Comparison of ENCODE assay signal across 8 cellular contexts in the genomic region with DNA sequence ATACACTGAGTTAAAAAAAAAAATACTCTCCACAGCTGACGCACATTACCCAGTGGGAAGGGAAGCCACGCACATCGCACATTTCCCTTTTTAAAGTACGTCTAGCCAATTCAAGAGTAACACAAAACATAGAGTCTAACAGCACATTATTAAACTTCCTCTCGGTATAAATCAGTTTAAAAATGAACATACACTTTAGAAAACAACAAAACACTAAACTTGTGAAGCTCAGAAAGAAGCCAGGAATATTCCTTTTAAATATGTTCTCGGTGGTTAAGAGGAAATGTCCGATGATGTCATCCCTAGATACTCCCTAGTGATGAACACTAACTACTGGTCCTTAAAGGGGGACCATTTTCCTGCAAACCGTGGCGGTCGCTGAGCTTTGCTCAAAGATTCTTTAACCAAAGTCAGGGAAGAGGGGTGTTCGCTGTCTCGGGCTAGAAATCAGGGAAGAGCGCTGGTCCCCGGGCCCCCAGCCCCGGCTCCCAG. TPM values are rescaled to one million over a fixed set of nuclear protein-coding genes. Genes with fewer than 3 reads are reported as not detected.
DNase-seq lines count a peak whose midpoint lies in the region; ATAC-seq and TF ChIP-seq lines count a peak whose summit lies in the region.

No MANE protein-coding gene starts in this region.

- DNase-seq in AG04450 (ENCODE audit: low read depth, low spot score) (no peak), GM13977 (ENCODE audit: low spot score) (peak; percentile 40), NCI-H146 (lab: John Stamatoyannopoulos, UW) (peak; percentile 65), globus pallidus (ENCODE audit: low spot score) (peak; percentile 30), osteocyte (ENCODE audit: extremely low spot score, unreplicated experiment) (no peak), NCI-H1048 (lab: John Stamatoyannopoulos, UW) (no peak)

- H3K27me3 Mint-ChIP-seq in activated T-helper 17 cell treated with anti-CD3 and anti-CD28 coated beads, Interleukin-2, amount 50 U/mL, for 72 hours, result peaks cover 4% of the 10 kb centered on the region
- peaks cover 7% of the 10 kb centered on the region for H3K27me3 Mint-ChIP-seq in osteocyte (ENCODE audit: unreplicated experiment)

- peak overlapping the region; percentile 90 for H3K4me3 Mint-ChIP-seq in activated T-helper 17 cell treated with anti-CD3 and anti-CD28 coated beads, Interleukin-2, amount 50 U/mL, for 72 hours
- peak overlapping the region; percentile 83 for H3K4me3 Mint-ChIP-seq in osteocyte (ENCODE audit: unreplicated experiment)

- peaks cover 5% of the 10 kb centered on the region for H3K4me1 Mint-ChIP-seq in activated T-helper 17 cell treated with anti-CD3 and anti-CD28 coated beads, Interleukin-2, amount 50 U/mL, for 72 hours
- H3K4me1 Mint-ChIP-seq in osteocyte (ENCODE audit: unreplicated experiment), result peaks cover 14% of the 10 kb centered on the region

- in situ Hi-C loops in GM13977 (cut with MboI; ENCODE audit: low pct_unique_long_range_greater_than_20kb, low sequenced_read_pairs, unreplicated experiment), result no loop called here

- no peaks in the 10 kb centered on the region for H3K36me3 Mint-ChIP-seq in activated T-helper 17 cell treated with anti-CD3 and anti-CD28 coated beads, Interleukin-2, amount 50 U/mL, for 72 hours (ENCODE audit: low read depth)
- peaks cover 7% of the 10 kb centered on the region for H3K36me3 Mint-ChIP-seq in osteocyte (ENCODE audit: unreplicated experiment)

- POLR2A ChIA-PET in AG04450 (lab: Yijun Ruan, JAX), result interaction anchor here (0.6 kb wide), 1 partner anchor 34 kb away, joined by 3 read pairs; no protein-coding TSS in a partner anchor

- H3K4me3 ChIP-seq in AG04450 (ENCODE audit: low read depth, low read length), result peak overlapping the region; percentile 64

- CTCF ChIA-PET in AG04450 (lab: Charles Lee), result interaction anchor here (1.4 kb wide), 1 partner anchor 108 kb away, joined by 4 read pairs; no protein-coding TSS in a partner anchor

- H3K27ac ChIP-seq in AG04450 (ENCODE audit: low read depth, low read length), result no peak overlapping the region

- TF ChIP-seq CTCF in AG04450 (IDR thresholded peaks at IDR 0.05; ENCODE audit: low read depth, low read length) (no peak), GM13977 (IDR thresholded peaks at IDR 0.05; ENCODE audit: extremely low read depth, insufficient read depth, missing control alignments) (no peak), osteocyte (IDR thresholded peaks at IDR 0.05) (no peak)

- peaks cover 4% of the 10 kb centered on the region for H3K9me3 Mint-ChIP-seq in activated T-helper 17 cell treated with anti-CD3 and anti-CD28 coated beads, Interleukin-2, amount 50 U/mL, for 72 hours
- peaks cover 13% of the 10 kb centered on the region for H3K9me3 Mint-ChIP-seq in osteocyte (ENCODE audit: unreplicated experiment)

- no peaks in the 10 kb centered on the region for H3K9me3 ChIP-seq in AG04450 (ENCODE audit: control insufficient read depth, insufficient read depth, low read length)

- peak overlapping the region; percentile 89 for H3K27ac Mint-ChIP-seq in activated T-helper 17 cell treated with anti-CD3 and anti-CD28 coated beads, Interleukin-2, amount 50 U/mL, for 72 hours
- H3K27ac Mint-ChIP-seq in osteocyte (ENCODE audit: unreplicated experiment), result peak overlapping the region; percentile 86

- peak; percentile 53 for ATAC-seq in HG02840 (IDR thresholded peaks at IDR 0.05; ENCODE audit: low FRiP score, unreplicated experiment)
- peak; percentile 78 for ATAC-seq in activated T-helper 17 cell treated with anti-CD3 and anti-CD28 coated beads, Interleukin-2, amount 50 U/mL, for 72 hours (replicated peaks)

- no peaks in the 10 kb centered on the region for H3K27me3 ChIP-seq in AG04450 (ENCODE audit: control insufficient read depth, insufficient read depth, low read length)

RNA-seq across cellular contexts. Expression of gene MYEF2, which starts 0.7 kb away (rescaled TPM):
- 7.1 and 9.4 TPM in 2 replicates for polyA plus RNA-seq in AG04450 (2011; rRNA removed)
- polyA minus RNA-seq in AG04450 (2011; rRNA and poly(A)+ RNA removed), result 6.8 and 9.5 TPM in 2 replicates
- 10 to 100 TPM; 23.7 to 25.2 TPM for total RNA-seq in activated T-helper 17 cell treated with anti-CD3 and anti-CD28 coated beads, Interleukin-2, amount 50 U/mL, for 72 hours
- 26.4 and 27.4 TPM in 2 replicates for total RNA-seq in osteocyte

RNA-seq across cellular contexts. Expression of gene CTXN2, which starts 14.0 kb away (rescaled TPM):
- not detected in 2 replicates for polyA plus RNA-seq in AG04450 (2011; rRNA removed)
- polyA minus RNA-seq in AG04450 (2011; rRNA and poly(A)+ RNA removed), result not detected in 2 replicates
- under 1 TPM in 1 of 2 donors, not detected in 1; 0.11 TPM for total RNA-seq in activated T-helper 17 cell treated with anti-CD3 and anti-CD28 coated beads, Interleukin-2, amount 50 U/mL, for 72 hours
- not detected in 2 replicates for total RNA-seq in osteocyte

RNA-seq across cellular contexts. Expression of gene SLC12A1, which starts 28.7 kb away (rescaled TPM):
- not detected in 2 replicates for polyA plus RNA-seq in AG04450 (2011; rRNA removed)
- polyA minus RNA-seq in AG04450 (2011; rRNA and poly(A)+ RNA removed), result not detected in 2 replicates
- total RNA-seq in activated T-helper 17 cell treated with anti-CD3 and anti-CD28 coated beads, Interleukin-2, amount 50 U/mL, for 72 hours, result not detected
- total RNA-seq in osteocyte, result not detected in 2 replicates

RNA-seq across cellular contexts. Expression of gene SLC24A5, which starts 56.6 kb away (rescaled TPM):
- 0.05 TPM in 1 of 2 replicates, not detected in the other for polyA plus RNA-seq in AG04450 (2011; rRNA removed)
- not detected in 2 replicates for polyA minus RNA-seq in AG04450 (2011; rRNA and poly(A)+ RNA removed)
- not detected for total RNA-seq in activated T-helper 17 cell treated with anti-CD3 and anti-CD28 coated beads, Interleukin-2, amount 50 U/mL, for 72 hours
- not detected in 2 replicates for total RNA-seq in osteocyte

Comparison
In these comparisons a context has a peak if more than half of its experiments do, and no peak if none do; other contexts are left out.
1. DNase-seq: peak in GM13977 (single experiment), NCI-H146 (single experiment) and globus pallidus (single experiment); none in AG04450 (single experiment), osteocyte (single experiment) and NCI-H1048 (single experiment).